Comparison of ENCODE assay signal across 21 cellular contexts in the genomic region with DNA sequence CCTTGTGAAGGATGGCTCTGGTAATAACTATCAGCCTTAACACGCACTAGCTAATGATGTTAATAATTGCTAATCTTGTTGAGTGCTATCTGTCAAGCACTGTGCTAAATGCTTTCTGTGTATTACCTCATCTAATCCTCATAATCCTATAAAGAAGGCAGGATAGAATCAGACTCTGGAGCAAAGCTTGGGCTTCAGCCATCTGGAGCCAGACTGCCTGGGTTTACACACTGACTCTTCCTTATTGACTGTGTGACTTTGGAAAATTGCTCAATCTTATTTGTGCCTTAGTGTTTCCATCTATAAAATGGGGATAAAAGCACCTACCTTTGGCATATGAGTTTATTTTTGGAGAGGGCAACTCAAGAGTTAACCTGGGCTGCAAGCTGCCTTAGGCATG.
DNase-seq lines count a peak whose midpoint lies in the region; ATAC-seq, FAIRE-seq and TF ChIP-seq lines count a peak whose summit lies in the region.
"Had no signal": no experiment of that assay in that cellular context is flagged by ENCODE, and none has a peak within 500 bp of the region (broad histone marks: within the 10 kb centered on the region; RNA-seq: fewer than 3 reads in every experiment).

No MANE protein-coding gene starts in this region.

- H3K56ac ChIP-seq in H1 (replicated peaks; ENCODE audit: insufficient read length, low read depth, low read length): no peak overlapping the region

- H3K9me3 ChIP-seq in HEK293 (ENCODE audit: control insufficient read depth, insufficient read depth, low read depth, low read length): no peaks in the 10 kb centered on the region
- no peaks in the 10 kb centered on the region for H3K9me3 ChIP-seq in H1 (ENCODE audit: insufficient read depth in 2 of 2, low read depth in 1 of 2, low read length in 1 of 2)
- no peaks in the 10 kb centered on the region for H3K9me3 ChIP-seq in esophagus muscularis mucosa
- no peaks in the 10 kb centered on the region for H3K9me3 ChIP-seq in body of pancreas
- H3K9me3 ChIP-seq: A549, BLaER1, Caco-2 had no signal

- WGBS in H1 (ENCODE audit: extremely low coverage in 1 of 2, insufficient coverage in 1 of 2, insufficient read length in 1 of 2, insufficient replicate concordance in 2 of 2, low coverage in 1 of 2, low lambda C conversion rate in 2 of 2, missing lambda C conversion rate in 1 of 2), 2 experiments: 95% methylated on average over 1 of the region's 1 CpG; no CpG with 5 or more reads in 1 of the 2 experiments
- 91% methylated on average over 1 of the region's 1 CpG for WGBS in esophagus muscularis mucosa
- WGBS in body of pancreas, 2 donors: 68 to 77% methylated on average over 1 of the region's 1 CpG

- CTCF ChIA-PET in HEK293 (lab: Yijun Ruan, JAX): interaction anchor here (1.4 to 3.4 kb wide), 3 partner anchors 9 to 1536 kb away, joined by 3 to 17 read pairs (median 7); no protein-coding TSS in a partner anchor
- CTCF ChIA-PET in H1 (lab: Charles Lee; ENCODE audit: partially characterized antibody): interaction anchor here (0.6 to 5.2 kb wide), 13 partner anchors 9 to 699 kb away, joined by 3 to 22 read pairs (median 3); no protein-coding TSS in a partner anchor

- no peak overlapping the region for H3K4ac ChIP-seq in H1 (replicated peaks; ENCODE audit: insufficient read length, low read depth, low read length)

- no peak overlapping the region for H3K23ac ChIP-seq in H1 (ENCODE audit: insufficient read length)

- no peak overlapping the region for H2BK12ac ChIP-seq in H1 (ENCODE audit: low read depth, low read length)

- H3K36me3 ChIP-seq in HEK293 (ENCODE audit: control insufficient read depth in 2 of 2, insufficient read depth in 1 of 2, low read length in 2 of 2): no peaks in the 10 kb centered on the region
- H3K36me3 ChIP-seq in H1 (ENCODE audit: control insufficient read depth in 2 of 4, insufficient read depth in 4 of 4, low read length in 3 of 4): no peaks in the 10 kb centered on the region
- no peaks in the 10 kb centered on the region for H3K36me3 ChIP-seq in esophagus muscularis mucosa
- H3K36me3 ChIP-seq in body of pancreas (replicated peaks in 1 of 2; ENCODE audit: insufficient read depth in 1 of 2, low read depth in 2 of 2): no peaks in the 10 kb centered on the region
- H3K36me3 ChIP-seq: BLaER1 had no signal

- TF ChIP-seq RAD21 in H1 (IDR thresholded peaks at IDR 0.05 in 1 of 2, conservative IDR thresholded peaks at IDR 0.05 in 1 of 2; ENCODE audit: low read depth in 2 of 2, low read length in 2 of 2): no peak

- H3K27ac ChIP-seq in HEK293 (ENCODE audit: extremely low read depth, low read depth, low read length) (no peak overlapping the region), H1 (ENCODE audit: low read depth, low read length) (no peak overlapping the region), esophagus muscularis mucosa (replicated peaks in 1 of 4) (no peak overlapping the region), body of pancreas (no peak overlapping the region)
- H3K27ac ChIP-seq: A549, BLaER1 had no signal

- H3K14ac ChIP-seq in H1 (ENCODE audit: insufficient read length): no peak overlapping the region

- H3K27me3 ChIP-seq in H1 (replicated peaks in 1 of 4; ENCODE audit: control insufficient read depth in 3 of 4, extremely low read depth in 1 of 4, insufficient read depth in 3 of 4, low read length in 3 of 4) (no peaks in the 10 kb centered on the region), esophagus muscularis mucosa (no peaks in the 10 kb centered on the region), body of pancreas (no peaks in the 10 kb centered on the region)
- H3K27me3 ChIP-seq: BLaER1 had no signal

- no peak overlapping the region for H2BK15ac ChIP-seq in H1 (ENCODE audit: low read length)

- H2AFZ ChIP-seq in H1 (ENCODE audit: low read length): no peak overlapping the region

- H3K4me1 ChIP-seq in HEK293 (ENCODE audit: control insufficient read depth, insufficient read depth, low read length) (no peaks in the 10 kb centered on the region), H1 (replicated peaks in 1 of 4; ENCODE audit: control insufficient read depth in 3 of 4, insufficient read depth in 4 of 4, low read length in 3 of 4) (peaks cover 0 to 9% (median 1%) of the 10 kb centered on the region in 4 experiments; a peak in 1 of 7 replicates), esophagus muscularis mucosa (peaks cover 0 to 11% (median 9%) of the 10 kb centered on the region in 4 donors), body of pancreas (no peaks in the 10 kb centered on the region)
- H3K4me1 ChIP-seq: A549, BLaER1, Caco-2 had no signal

- H3K4me3 ChIP-seq in HEK293 (ENCODE audit: low read depth, low read length): no peak overlapping the region
- no peak overlapping the region for H3K4me3 ChIP-seq in H1 (ENCODE audit: extremely low read depth in 1 of 4, insufficient read depth in 2 of 4, low read depth in 3 of 4, low read length in 4 of 4)
- no peak overlapping the region for H3K4me3 ChIP-seq in retinal pigment epithelial cell (ENCODE audit: low read length)
- no peak overlapping the region for H3K4me3 ChIP-seq in esophagus muscularis mucosa
- H3K4me3 ChIP-seq in body of pancreas: no peak overlapping the region
- H3K4me3 ChIP-seq: A549, BLaER1, GM23338 had no signal

- ATAC-seq in body of pancreas: no peak
- ATAC-seq: A549 had no signal

- no peak overlapping the region for H2BK20ac ChIP-seq in H1 (ENCODE audit: low read length)

- DNase-seq in NCI-H82 (lab: John Stamatoyannopoulos, UW) (peak; percentile 99), H1 (ENCODE audit: low read depth in 1 of 2, low spot score in 2 of 2) (no peak), retinal pigment epithelial cell (ENCODE audit: low read depth) (peak; percentile 54), esophagus muscularis mucosa (ENCODE audit: extremely low spot score) (no peak), T-helper 1 cell (no peak), body of pancreas (no peak)
- no peak for DNase-seq in NK-92 treated with Interleukin-12 subunit alpha and Interleukin-12 subunit beta, amount 100 ng/mL, for 24 hours (lab: John Stamatoyannopoulos, UW)
- DNase-seq: AML-193; Caco-2; CD8-positive, alpha-beta memory T cell; DMS 273 treated with DMSO at 0.1 percent for 48 hours; DMS79 treated with DMSO at 0.1 percent for 48 hours; EL; H9 had no signal

- no peak overlapping the region for H3K4me2 ChIP-seq in H1 (ENCODE audit: insufficient read depth in 1 of 2, low read depth in 2 of 2, low read length in 2 of 2)
- H3K4me2 ChIP-seq: A549, BLaER1 had no signal

- no peak for FAIRE-seq in H1 (lab: Jason Lieb, UNC)
- FAIRE-seq: A549, G401.6, GM12891, HTR-8/SVneo had no signal

- no peaks in the 10 kb centered on the region for H3K79me2 ChIP-seq in H1 (ENCODE audit: control insufficient read depth in 1 of 2, insufficient read depth in 2 of 2, low read length in 2 of 2)

- H4K91ac ChIP-seq in H1 (replicated peaks; ENCODE audit: insufficient read length, low read length): no peak overlapping the region

- TF ChIP-seq EP300 in H1 (IDR thresholded peaks at IDR 0.05; ENCODE audit: borderline replicate concordance in 1 of 2, low read depth in 2 of 2, low read length in 2 of 2): no peak
- TF ChIP-seq EP300 in esophagus muscularis mucosa (IDR thresholded peaks at IDR 0.05): no peak

- no peak overlapping the region for H2BK120ac ChIP-seq in H1 (replicated peaks; ENCODE audit: low read depth, low read length)

- no peak overlapping the region for H4K5ac ChIP-seq in H1 (ENCODE audit: insufficient read length, low read depth, low read length)

- H3K79me1 ChIP-seq in H1 (ENCODE audit: low read depth, low read length): no peaks in the 10 kb centered on the region

- TF ChIP-seq POLR2A in H1 (IDR thresholded peaks at IDR 0.05; ENCODE audit: control extremely low read depth in 1 of 2, low read depth in 2 of 2, low read length in 2 of 2): no peak
- TF ChIP-seq POLR2A in esophagus muscularis mucosa (IDR thresholded peaks at IDR 0.05; ENCODE audit: low read depth): no peak
- TF ChIP-seq POLR2A in body of pancreas (IDR thresholded peaks at IDR 0.05): no peak

- H2AK5ac ChIP-seq in H1 (ENCODE audit: low read depth, low read length): no peak overlapping the region

- TF ChIP-seq CTCF in HEK293 (tag by site-specific recombination; IDR thresholded peaks at IDR 0.05): no peak
- no peak for TF ChIP-seq CTCF in H1 (IDR thresholded peaks at IDR 0.05; ENCODE audit: control extremely low read depth in 1 of 3, insufficient read depth in 1 of 3, low read depth in 1 of 3, low read length in 3 of 3)
- no peak for TF ChIP-seq CTCF in retinal pigment epithelial cell (conservative IDR thresholded peaks at IDR 0.05; ENCODE audit: low read depth, low read length)
- no peak for TF ChIP-seq CTCF in esophagus muscularis mucosa (IDR thresholded peaks at IDR 0.05)
- no peak for TF ChIP-seq CTCF in body of pancreas (IDR thresholded peaks at IDR 0.05)

- no peak overlapping the region for H3K18ac ChIP-seq in H1 (ENCODE audit: extremely low read depth, low read length)

- no peak overlapping the region for H2BK5ac ChIP-seq in H1 (ENCODE audit: low read depth, low read length)

- intact Hi-C loops in esophagus muscularis mucosa (cut with DNase I) (loop anchor here (5.0 kb wide), 1 partner anchor 1539 kb away; no protein-coding TSS in a partner anchor), body of pancreas (cut with DNase I) (no loop called here)

- no peaks in the 10 kb centered on the region for H3K23me2 ChIP-seq in H1 (ENCODE audit: low read depth, low read length)

- POLR2A ChIA-PET in HEK293 (lab: Yijun Ruan, JAX) (no interaction called here), H1 (lab: Charles Lee; ENCODE audit: partially characterized antibody) (no interaction called here)

- H3K9ac ChIP-seq in H1 (replicated peaks in 1 of 4; ENCODE audit: extremely low read depth in 1 of 4, low read depth in 3 of 4, low read length in 3 of 4): no peak overlapping the region
- H3K9ac ChIP-seq: BLaER1 had no signal

- no peaks in the 10 kb centered on the region for H4K20me1 ChIP-seq in H1 (replicated peaks in 1 of 2; ENCODE audit: control insufficient read depth in 1 of 2, insufficient read depth in 2 of 2, low read length in 2 of 2)
- H4K20me1 ChIP-seq: BLaER1 had no signal

- no peak overlapping the region for H4K8ac ChIP-seq in H1 (ENCODE audit: extremely low read depth, insufficient read depth, low read length)

TF ChIP-seq in HEK293, 187 proteins besides CTCF, POLR2A, EP300 and RAD21 (continues in another document):
- 0 out of 2 replicates have a peak, but pooled peaks have one; percentile 8 for TF ChIP-seq ZNF664 (tag by site-specific recombination; IDR thresholded peaks at IDR 0.05)

TF ChIP-seq in H1, 55 proteins besides CTCF, POLR2A, EP300 and RAD21:
- TF ChIP-seq SAP30 (IDR thresholded peaks at IDR 0.05; ENCODE audit: insufficient read depth, insufficient replicate concordance, low read length) (no peak), KDM1A (IDR thresholded peaks at IDR 0.05; ENCODE audit: borderline replicate concordance, low read length) (peak; percentile 53; the same call in 1 of the 2 replicates)

Comparison
In these comparisons a context has a peak if more than half of its experiments do, and no peak if none do; other contexts are left out.
1. DNase-seq: peak in NCI-H82 (single experiment) and retinal pigment epithelial cell (single experiment); none in H1 (0 of 2), esophagus muscularis mucosa (single experiment), NK-92 treated with Interleukin-12 subunit alpha and Interleukin-12 subunit beta, amount 100 ng/mL, for 24 hours (single experiment), T-helper 1 cell (0 of 5) and body of pancreas (0 of 4).